8 cellular contexts compared by ENCODE assay signal in the genomic region with DNA sequence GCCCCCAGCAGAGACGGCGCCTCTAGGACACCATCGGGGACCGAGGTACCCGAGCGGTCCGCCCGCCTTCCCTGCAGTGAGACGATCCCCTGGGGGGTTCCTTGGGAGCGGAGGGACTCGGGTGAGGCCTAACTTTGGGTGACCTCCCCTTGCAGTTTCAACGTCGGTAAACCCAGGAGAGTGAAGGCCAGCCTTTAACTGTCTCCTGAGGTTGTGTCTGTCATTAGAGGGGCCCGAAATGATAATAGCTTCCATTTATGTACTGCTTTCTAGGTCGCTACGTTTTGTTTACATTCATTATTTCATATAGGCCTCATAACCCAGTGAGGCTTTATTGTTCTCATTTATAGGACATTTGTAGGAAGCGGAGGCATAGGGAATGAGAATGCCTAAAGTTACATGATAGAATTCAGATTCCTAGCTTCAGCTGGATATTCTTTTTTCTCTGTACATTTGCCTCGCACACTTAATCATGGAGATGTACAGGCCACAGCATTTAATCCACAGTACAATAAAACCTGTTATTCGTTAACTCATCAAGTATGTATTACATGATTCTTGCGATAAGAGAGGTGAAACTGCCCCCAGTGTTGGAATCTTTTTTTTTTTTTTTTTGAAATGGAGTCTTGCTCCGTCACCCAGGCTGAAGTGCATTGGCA. TPM values are rescaled to one million over a fixed set of nuclear protein-coding genes. Genes with fewer than 3 reads are reported as not detected.
DNase-seq lines count a peak whose midpoint lies in the region; ATAC-seq, FAIRE-seq and TF ChIP-seq lines count a peak whose summit lies in the region.

No MANE protein-coding gene starts in this region.

- peak overlapping the region; percentile 93 for H2AFZ ChIP-seq in GM12878 (ENCODE audit: control insufficient read depth, low read depth, low read length)

- BruUV-seq in GM12878 (replicated peaks; lab: Mats Ljungman, UMichigan), result TSS peak; percentile 66

- CTCF ChIA-PET in GM12878 (lab: Yijun Ruan, JAX), result interaction anchor here (0.7 to 1.5 kb wide), 6 partner anchors 25 to 303 kb away, joined by 3 to 7 read pairs (median 3); a partner anchor contains a TSS

- H3K4me3 ChIP-seq in GM12878, result peak overlapping the region; percentile 77

- no peak for TF ChIP-seq RAD21 in GM12878 (IDR thresholded peaks at IDR 0.05; ENCODE audit: insufficient read depth, low read depth, low read length)

- TF ChIP-seq CTCF in GM12878 (IDR thresholded peaks at IDR 0.05 in 2 of 3, conservative IDR thresholded peaks at IDR 0.05 in 1 of 3; ENCODE audit: control insufficient read depth in 2 of 3, extremely low read depth in 1 of 3, insufficient read depth in 1 of 3, low read depth in 3 of 3, low read length in 3 of 3), result no peak

- POLR2A ChIA-PET in GM12878 (lab: Charles Lee), result interaction anchor here (0.6 to 0.7 kb wide), 3 partner anchors 8 to 437 kb away, joined by 3 to 5 read pairs (median 3); no protein-coding TSS in a partner anchor

- SMC1A ChIA-PET in GM12878 (lab: Charles Lee; ENCODE audit: uncharacterized antibody, unreplicated experiment), result interaction anchor here (0.8 to 1.0 kb wide), 4 partner anchors 9 to 440 kb away, joined by 3 to 6 read pairs (median 4); no protein-coding TSS in a partner anchor

- H3K27me3 ChIP-seq in GM12878 (replicated peaks in 1 of 2; ENCODE audit: control insufficient read depth in 2 of 2, insufficient read depth in 2 of 2, low read length in 1 of 2), result no peaks in the 10 kb centered on the region

- H3K79me2 ChIP-seq in GM12878 (ENCODE audit: control insufficient read depth, insufficient read depth, low read length), result peaks cover 16% of the 10 kb centered on the region

- WGBS in GM12878 (ENCODE audit: insufficient coverage, insufficient replicate concordance, low lambda C conversion rate, missing lambda C conversion rate), result 13% methylated on average over 20 of the region's 21 CpGs

- TF ChIP-seq EP300 in GM12878 (IDR thresholded peaks at IDR 0.05; ENCODE audit: borderline replicate concordance in 1 of 2, control insufficient read depth in 1 of 2, low read depth in 2 of 2, low read length in 2 of 2), result no peak

- H3K4me1 ChIP-seq in GM12878 (ENCODE audit: control insufficient read depth, insufficient read depth, low read length), result peaks cover 2% of the 10 kb centered on the region; the same call in 1 of the 2 replicates

- H4K20me1 ChIP-seq in GM12878 (ENCODE audit: control insufficient read depth, insufficient read depth), result no peaks in the 10 kb centered on the region

- FAIRE-seq in GM12878 (lab: Jason Lieb, UNC), result peak; percentile 68

- RAD21 ChIA-PET in GM12878 (lab: Charles Lee; ENCODE audit: unreplicated experiment), result no interaction called here

- ATAC-seq in GM12878, result no peak
- peak; percentile 51 for ATAC-seq in left colon
- ATAC-seq in GM21825 (IDR thresholded peaks at IDR 0.05; ENCODE audit: unreplicated experiment), result no peak
- no peak for ATAC-seq in GM21619 (IDR thresholded peaks at IDR 0.05; ENCODE audit: unreplicated experiment)

- in situ Hi-C loops in GM12878 (cut with MboI), result no loop called here

- H3K9ac ChIP-seq in GM12878 (ENCODE audit: control insufficient read depth, insufficient read depth, low read length), result peak overlapping the region; percentile 88

- DNase-seq in NCI-H748 treated with DMSO at 0.1 percent for 48 hours (lab: John Stamatoyannopoulos, UW) (peak; percentile 43), NCI-H748 (lab: John Stamatoyannopoulos, UW; ENCODE audit: unreplicated experiment) (no peak), NCI-H1092 (lab: John Stamatoyannopoulos, UW) (peak; percentile 18), GM12878 (ENCODE audit: low read depth, low spot score) (no peak), left colon (peak in 1 of 2 donors; percentile 74), substantia nigra (lab: John Stamatoyannopoulos, UW) (peak in 1 of 49 donors; percentile 41)

- no peaks in the 10 kb centered on the region for H3K9me3 ChIP-seq in GM12878 (replicated peaks; ENCODE audit: control insufficient read depth, insufficient read depth, low read length)

- H3K36me3 ChIP-seq in GM12878 (ENCODE audit: control insufficient read depth in 2 of 2, insufficient read depth in 2 of 2, low read length in 1 of 2), result peaks cover 3% of the 10 kb centered on the region in 2 experiments; a peak in 2 of 4 replicates

- peak overlapping the region; percentile 73 for H3K4me2 ChIP-seq in GM12878 (ENCODE audit: control insufficient read depth, insufficient read depth)

- intact Hi-C loops in GM12878 (cut with micrococcal nuclease; ENCODE audit: unreplicated experiment), result loop anchor here (2.0 kb wide), 1 partner anchor 25 kb away; a partner anchor contains a TSS
- intact Hi-C loops in left colon (cut with DNase I, micrococcal nuclease), result no loop called here

- peak overlapping the region; percentile 87 for H3K27ac ChIP-seq in GM12878 (ENCODE audit: control insufficient read depth, insufficient read depth)
- H3K27ac ChIP-seq in substantia nigra (ENCODE audit: low read depth, low read length, poor library complexity, severe bottlenecking), result peak overlapping the region; percentile 96

- TF ChIP-seq POLR2A in GM12878 (IDR thresholded peaks at IDR 0.05; ENCODE audit: low read depth, low read length), result no peak

RNA-seq across cellular contexts. Expression of a gene that starts 1.0 kb away (rescaled TPM):
- total RNA-seq in GM12878 (2013; cell fraction: nucleolus; rRNA removed), result 9.6 and 12.2 TPM in 2 replicates
- total RNA-seq in GM12878 (2014; rRNA removed) (11.4 and 13.5 TPM in 2 replicates), GM12878 (2014; rRNA removed; fragmentation: Illumina TruSeq; extraction: Trizol) (5.2 and 7.0 TPM in 2 replicates), GM12878 (2021) (24.1 and 27.5 TPM in 2 replicates), left colon (100 to 1,000 TPM in 1 of 2 donors, 10 to 100 TPM in 1; 78.9 to 101 TPM)
- 9.4 TPM for polyA plus RNA-seq in GM12878 (2011; ENCODE audit: low read depth)
- polyA plus RNA-seq in GM12878 (2011; rRNA removed) (5.2 and 11.0 TPM in 2 replicates), GM12878 (2014; fragmentation: Illumina TruSeq; extraction: Trizol) (14.5 and 18.1 TPM in 2 replicates), GM12878 (2014; fragmentation: Nextera tagmentation; extraction: Ambion mirVana) (10 to 100 TPM in 1 of 2 experiments, 1 to 10 TPM in 1; 10.0 to 14.6 TPM), GM12878 (2014; rRNA removed) (21.1 and 23.7 TPM in 2 replicates), GM12878 (2016; fragmentation: Nextera tagmentation; extraction: Ambion mirVana) (10 to 100 TPM; 15.3 to 15.7 TPM)
- polyA plus RNA-seq in GM12878 (2011; cell fraction: cytosol; rRNA removed), result 17.4 and 19.0 TPM in 2 replicates
- 45.0 and 55.7 TPM in 2 replicates for polyA plus RNA-seq in GM12878 (2011; cell fraction: nucleus; rRNA removed)
- polyA plus RNA-seq in GM12878 (2012), result 11.6 and 18.9 TPM in 2 replicates
- 9.5 and 12.1 TPM in 2 replicates for polyA minus RNA-seq in GM12878 (2011; rRNA and poly(A)+ RNA removed)
- polyA minus RNA-seq in GM12878 (2011; cell fraction: cytosol; rRNA and poly(A)+ RNA removed), result 7.4 and 8.3 TPM in 2 replicates
- polyA minus RNA-seq in GM12878 (2011; cell fraction: nucleus; rRNA and poly(A)+ RNA removed), result 10.5 and 10.9 TPM in 2 replicates

RNA-seq across cellular contexts. Expression of a gene that starts 21.3 kb away (rescaled TPM):
- 20.0 and 21.2 TPM in 2 replicates for total RNA-seq in GM12878 (2013; cell fraction: nucleolus; rRNA removed)
- total RNA-seq in GM12878 (2014; rRNA removed) (4.5 and 4.7 TPM in 2 replicates), GM12878 (2014; rRNA removed; fragmentation: Illumina TruSeq; extraction: Trizol) (2.5 and 2.9 TPM in 2 replicates), GM12878 (2021) (7.1 and 9.0 TPM in 2 replicates), left colon (10 to 100 TPM; 11.3 to 13.1 TPM)
- polyA plus RNA-seq in GM12878 (2011; ENCODE audit: low read depth), result 11.5 TPM
- polyA plus RNA-seq in GM12878 (2011; rRNA removed) (3.6 and 4.8 TPM in 2 replicates), GM12878 (2014; fragmentation: Illumina TruSeq; extraction: Trizol) (6.8 and 10.2 TPM in 2 replicates), GM12878 (2014; fragmentation: Nextera tagmentation; extraction: Ambion mirVana) (1 to 10 TPM; 1.1 to 1.7 TPM), GM12878 (2014; rRNA removed) (12.7 and 13.1 TPM in 2 replicates), GM12878 (2016; fragmentation: Nextera tagmentation; extraction: Ambion mirVana) (10 to 100 TPM; 12.2 to 14.2 TPM)
- 5.0 and 5.4 TPM in 2 replicates for polyA plus RNA-seq in GM12878 (2011; cell fraction: cytosol; rRNA removed)
- 25.6 and 26.0 TPM in 2 replicates for polyA plus RNA-seq in GM12878 (2011; cell fraction: nucleus; rRNA removed)
- 11.5 and 11.8 TPM in 2 replicates for polyA plus RNA-seq in GM12878 (2012)
- polyA minus RNA-seq in GM12878 (2011; rRNA and poly(A)+ RNA removed), result 1.6 and 2.3 TPM in 2 replicates
- 1.7 and 2.1 TPM in 2 replicates for polyA minus RNA-seq in GM12878 (2011; cell fraction: cytosol; rRNA and poly(A)+ RNA removed)
- 4.2 and 6.1 TPM in 2 replicates for polyA minus RNA-seq in GM12878 (2011; cell fraction: nucleus; rRNA and poly(A)+ RNA removed)

RNA-seq across cellular contexts. Expression of a gene that starts 24.9 kb away (rescaled TPM):
- 26.0 and 31.3 TPM in 2 replicates for total RNA-seq in GM12878 (2013; cell fraction: nucleolus; rRNA removed)
- total RNA-seq in GM12878 (2014; rRNA removed) (39.5 and 40.0 TPM in 2 replicates), GM12878 (2014; rRNA removed; fragmentation: Illumina TruSeq; extraction: Trizol) (35.6 and 38.1 TPM in 2 replicates), GM12878 (2021) (30.3 and 31.8 TPM in 2 replicates), left colon (10 to 100 TPM; 27.8 to 34.8 TPM)
- 11.4 TPM for polyA plus RNA-seq in GM12878 (2011; ENCODE audit: low read depth)
- polyA plus RNA-seq in GM12878 (2011; rRNA removed) (27.5 and 36.3 TPM in 2 replicates), GM12878 (2014; fragmentation: Illumina TruSeq; extraction: Trizol) (26.8 and 41.0 TPM in 2 replicates), GM12878 (2014; fragmentation: Nextera tagmentation; extraction: Ambion mirVana) (10 to 100 TPM; 10.1 to 17.7 TPM), GM12878 (2014; rRNA removed) (38.4 and 41.4 TPM in 2 replicates), GM12878 (2016; fragmentation: Nextera tagmentation; extraction: Ambion mirVana) (10 to 100 TPM; 40.3 to 41.4 TPM)
- 47.8 and 51.2 TPM in 2 replicates for polyA plus RNA-seq in GM12878 (2011; cell fraction: cytosol; rRNA removed)
- 97.9 and 117 TPM in 2 replicates for polyA plus RNA-seq in GM12878 (2011; cell fraction: nucleus; rRNA removed)
- polyA plus RNA-seq in GM12878 (2012), result 19.2 and 23.7 TPM in 2 replicates
- 41.6 and 44.4 TPM in 2 replicates for polyA minus RNA-seq in GM12878 (2011; rRNA and poly(A)+ RNA removed)
- polyA minus RNA-seq in GM12878 (2011; cell fraction: cytosol; rRNA and poly(A)+ RNA removed), result 11.2 and 16.0 TPM in 2 replicates
- polyA minus RNA-seq in GM12878 (2011; cell fraction: nucleus; rRNA and poly(A)+ RNA removed), result 13.4 and 21.2 TPM in 2 replicates

RNA-seq across cellular contexts. Expression of a gene that starts 30.3 kb away (rescaled TPM):
- 29.8 and 30.1 TPM in 2 replicates for total RNA-seq in GM12878 (2013; cell fraction: nucleolus; rRNA removed)
- total RNA-seq in GM12878 (2014; rRNA removed) (108 and 113 TPM in 2 replicates), GM12878 (2014; rRNA removed; fragmentation: Illumina TruSeq; extraction: Trizol) (112 and 121 TPM in 2 replicates), GM12878 (2021) (80.9 and 87.7 TPM in 2 replicates), left colon (10 to 100 TPM; 55.7 to 60.6 TPM)
- 75.6 TPM for polyA plus RNA-seq in GM12878 (2011; ENCODE audit: low read depth)
- polyA plus RNA-seq in GM12878 (2011; rRNA removed) (104 and 133 TPM in 2 replicates), GM12878 (2014; fragmentation: Illumina TruSeq; extraction: Trizol) (208 and 218 TPM in 2 replicates), GM12878 (2014; fragmentation: Nextera tagmentation; extraction: Ambion mirVana) (100 to 1,000 TPM; 219 to 259 TPM), GM12878 (2014; rRNA removed) (118 and 166 TPM in 2 replicates), GM12878 (2016; fragmentation: Nextera tagmentation; extraction: Ambion mirVana) (100 to 1,000 TPM; 132 to 147 TPM)
- 163 and 222 TPM in 2 replicates for polyA plus RNA-seq in GM12878 (2011; cell fraction: cytosol; rRNA removed)
- polyA plus RNA-seq in GM12878 (2011; cell fraction: nucleus; rRNA removed), result 53.8 and 56.7 TPM in 2 replicates
- polyA plus RNA-seq in GM12878 (2012), result 87.0 and 101 TPM in 2 replicates
- 97.8 and 178 TPM in 2 replicates for polyA minus RNA-seq in GM12878 (2011; rRNA and poly(A)+ RNA removed)
- polyA minus RNA-seq in GM12878 (2011; cell fraction: cytosol; rRNA and poly(A)+ RNA removed), result 44.4 and 60.7 TPM in 2 replicates
- polyA minus RNA-seq in GM12878 (2011; cell fraction: nucleus; rRNA and poly(A)+ RNA removed), result 21.8 and 28.8 TPM in 2 replicates

RNA-seq across cellular contexts. Expression of a gene that starts 30.9 kb away (rescaled TPM):
- total RNA-seq in GM12878 (2013; cell fraction: nucleolus; rRNA removed), result 156 and 174 TPM in 2 replicates
- total RNA-seq in GM12878 (2014; rRNA removed) (81.1 and 83.8 TPM in 2 replicates), GM12878 (2014; rRNA removed; fragmentation: Illumina TruSeq; extraction: Trizol) (42.7 and 42.9 TPM in 2 replicates), GM12878 (2021) (75.1 and 78.7 TPM in 2 replicates), left colon (10 to 100 TPM; 73.6 to 74.8 TPM)
- polyA plus RNA-seq in GM12878 (2011; ENCODE audit: low read depth), result 23.2 TPM
- polyA plus RNA-seq in GM12878 (2011; rRNA removed) (22.9 and 37.6 TPM in 2 replicates), GM12878 (2014; fragmentation: Illumina TruSeq; extraction: Trizol) (68.0 and 76.2 TPM in 2 replicates), GM12878 (2014; fragmentation: Nextera tagmentation; extraction: Ambion mirVana) (10 to 100 TPM; 11.3 to 22.6 TPM), GM12878 (2014; rRNA removed) (36.7 and 37.9 TPM in 2 replicates), GM12878 (2016; fragmentation: Nextera tagmentation; extraction: Ambion mirVana) (10 to 100 TPM; 39.6 to 46.1 TPM)
- 18.5 TPM in 2 replicates for polyA plus RNA-seq in GM12878 (2011; cell fraction: cytosol; rRNA removed)
- 68.7 and 69.0 TPM in 2 replicates for polyA plus RNA-seq in GM12878 (2011; cell fraction: nucleus; rRNA removed)
- 16.0 and 28.3 TPM in 2 replicates for polyA plus RNA-seq in GM12878 (2012)
- polyA minus RNA-seq in GM12878 (2011; rRNA and poly(A)+ RNA removed), result 131 and 159 TPM in 2 replicates
- 16.3 and 23.9 TPM in 2 replicates for polyA minus RNA-seq in GM12878 (2011; cell fraction: cytosol; rRNA and poly(A)+ RNA removed)
- 188 and 320 TPM in 2 replicates for polyA minus RNA-seq in GM12878 (2011; cell fraction: nucleus; rRNA and poly(A)+ RNA removed)

Comparison
In these comparisons a context has a peak if more than half of its experiments do, and no peak if none do; other contexts are left out.
1. DNase-seq: peak in NCI-H748 treated with DMSO at 0.1 percent for 48 hours (single experiment) and NCI-H1092 (single experiment); none in NCI-H748 (single experiment) and GM12878 (single experiment).